Comparison of ENCODE assay signal across 1 cellular context in the genomic region with DNA sequence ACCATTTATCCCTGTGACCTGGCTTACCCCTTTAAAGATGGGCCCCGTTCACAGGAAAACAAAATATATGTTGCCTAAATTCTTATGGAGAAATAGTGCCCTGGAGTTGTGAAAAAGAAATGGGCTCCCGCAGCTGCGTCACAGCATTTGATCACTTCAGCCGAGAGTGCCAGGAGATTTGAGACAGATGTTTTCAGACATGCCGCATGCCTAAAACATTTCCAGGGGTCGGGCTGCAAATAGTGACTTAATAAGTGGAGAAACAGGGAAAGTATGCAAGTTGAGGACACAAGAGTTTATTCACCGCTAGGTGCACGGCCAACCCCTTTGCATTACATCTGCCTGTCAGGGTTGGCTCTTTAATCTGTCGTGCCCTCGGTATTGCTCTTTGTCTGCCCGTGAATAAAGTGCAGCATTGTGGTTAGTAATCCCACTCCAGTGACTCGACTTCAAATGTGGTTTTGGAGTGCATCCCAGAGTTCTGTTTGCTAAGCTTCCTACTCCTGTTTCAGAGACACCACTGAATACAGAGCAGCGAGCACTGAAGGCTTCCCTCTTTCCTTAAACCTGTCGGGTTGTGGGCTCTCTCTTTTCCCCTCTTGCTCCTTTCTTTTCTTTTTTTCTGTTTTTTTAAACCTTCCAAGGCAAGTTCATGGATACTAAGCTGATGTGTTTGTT.
TF ChIP-seq lines count a peak whose summit lies in the region.

No MANE protein-coding gene starts in this region.

TF ChIP-seq in GM23338, 12 proteins besides CTCF, POLR2A, EP300 and RAD21 (continued from another document):
- TF ChIP-seq, protein P1, sequence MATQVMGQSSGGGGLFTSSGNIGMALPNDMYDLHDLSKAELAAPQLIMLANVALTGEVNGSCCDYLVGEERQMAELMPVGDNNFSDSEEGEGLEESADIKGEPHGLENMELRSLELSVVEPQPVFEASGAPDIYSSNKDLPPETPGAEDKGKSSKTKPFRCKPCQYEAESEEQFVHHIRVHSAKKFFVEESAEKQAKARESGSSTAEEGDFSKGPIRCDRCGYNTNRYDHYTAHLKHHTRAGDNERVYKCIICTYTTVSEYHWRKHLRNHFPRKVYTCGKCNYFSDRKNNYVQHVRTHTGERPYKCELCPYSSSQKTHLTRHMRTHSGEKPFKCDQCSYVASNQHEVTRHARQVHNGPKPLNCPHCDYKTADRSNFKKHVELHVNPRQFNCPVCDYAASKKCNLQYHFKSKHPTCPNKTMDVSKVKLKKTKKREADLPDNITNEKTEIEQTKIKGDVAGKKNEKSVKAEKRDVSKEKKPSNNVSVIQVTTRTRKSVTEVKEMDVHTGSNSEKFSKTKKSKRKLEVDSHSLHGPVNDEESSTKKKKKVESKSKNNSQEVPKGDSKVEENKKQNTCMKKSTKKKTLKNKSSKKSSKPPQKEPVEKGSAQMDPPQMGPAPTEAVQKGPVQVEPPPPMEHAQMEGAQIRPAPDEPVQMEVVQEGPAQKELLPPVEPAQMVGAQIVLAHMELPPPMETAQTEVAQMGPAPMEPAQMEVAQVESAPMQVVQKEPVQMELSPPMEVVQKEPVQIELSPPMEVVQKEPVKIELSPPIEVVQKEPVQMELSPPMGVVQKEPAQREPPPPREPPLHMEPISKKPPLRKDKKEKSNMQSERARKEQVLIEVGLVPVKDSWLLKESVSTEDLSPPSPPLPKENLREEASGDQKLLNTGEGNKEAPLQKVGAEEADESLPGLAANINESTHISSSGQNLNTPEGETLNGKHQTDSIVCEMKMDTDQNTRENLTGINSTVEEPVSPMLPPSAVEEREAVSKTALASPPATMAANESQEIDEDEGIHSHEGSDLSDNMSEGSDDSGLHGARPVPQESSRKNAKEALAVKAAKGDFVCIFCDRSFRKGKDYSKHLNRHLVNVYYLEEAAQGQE (IDR thresholded peaks at IDR 0.05; ENCODE audit: unreplicated experiment): no peak
- TF ChIP-seq POLR2AphosphoS5 (IDR thresholded peaks at IDR 0.05; ENCODE audit: low read depth): no peak
- TF ChIP-seq EZH2phosphoT487 (IDR thresholded peaks at IDR 0.05; ENCODE audit: unreplicated experiment): no peak
- TF ChIP-seq NANOG (IDR thresholded peaks at IDR 0.05; ENCODE audit: borderline replicate concordance): no peak
- no peak for TF ChIP-seq JUNB (IDR thresholded peaks at IDR 0.05; ENCODE audit: unreplicated experiment)
- no peak for TF ChIP-seq STAT1 (IDR thresholded peaks at IDR 0.05; ENCODE audit: unreplicated experiment)
- TF ChIP-seq ZNF114 (CRISPR knock-in tag; IDR thresholded peaks at IDR 0.05): no peak
- TF ChIP-seq CREB1 (CRISPR knock-in tag; IDR thresholded peaks at IDR 0.05; ENCODE audit: low read depth): no peak
- no peak for TF ChIP-seq ZNF331 (CRISPR knock-in tag; IDR thresholded peaks at IDR 0.05; ENCODE audit: low read depth)
- no peak for TF ChIP-seq ETS1 (IDR thresholded peaks at IDR 0.05)
- no peak for TF ChIP-seq EZH2 (IDR thresholded peaks at IDR 0.05; ENCODE audit: low read depth, unreplicated experiment)
